ENCODE assay signal across 12 cellular contexts in genomic region chr4:126582737-126583136, GRCh38.
A peak's percentile ranks its signal among the peaks of the same experiment; 100 is the strongest.
DNase-seq lines count a peak whose midpoint lies in the region; ATAC-seq and TF ChIP-seq lines count a peak whose summit lies in the region.
"Had no signal": no experiment of that assay in that cellular context is flagged by ENCODE, and none has a peak within 500 bp of the region (broad histone marks: within the 10 kb centered on the region; RNA-seq: fewer than 3 reads in every experiment).

No MANE protein-coding gene starts in this region.

- DNase-seq in GM12865 (ENCODE audit: low read depth) = peak; percentile 2
- DNase-seq in brain microvascular endothelial cell = no peak
- peak in 1 of 2 donors; percentile 24 for DNase-seq in left lung
- DNase-seq in NOMO-1 treated with DMSO at 0.1 percent for 48 hours (lab: John Stamatoyannopoulos, UW; ENCODE audit: unreplicated experiment) = no peak
- DNase-seq in globus pallidus (ENCODE audit: low spot score) = no peak
- DNase-seq: activated CD4-positive, alpha-beta T cell treated with anti-CD3 and anti-CD28 coated beads for 4 hours; NCI-H1092 treated with DMSO at 0.1 percent for 48 hours had no signal

- ATAC-seq in left lung = peak; percentile 30
- ATAC-seq in GM18520 (IDR thresholded peaks at IDR 0.05; ENCODE audit: unreplicated experiment) = no peak

- H3K27me3 ChIP-seq in brain microvascular endothelial cell (replicated peaks) (no peaks in the 10 kb centered on the region), left lung (no peaks in the 10 kb centered on the region)
- H3K27me3 ChIP-seq: right atrium auricular region, SJSA1 had no signal

- intact Hi-C loops in left lung (cut with DNase I) = no loop called here

- in situ Hi-C loops in brain microvascular endothelial cell (cut with HindIII; ENCODE audit: low pct_ligation_motif_present, low sequenced_read_pairs) = no loop called here

- H3K36me3 ChIP-seq in brain microvascular endothelial cell (replicated peaks) (no peaks in the 10 kb centered on the region), left lung (no peaks in the 10 kb centered on the region)
- H3K36me3 ChIP-seq: right atrium auricular region, SJSA1 had no signal

- no peaks in the 10 kb centered on the region for H3K4me1 ChIP-seq in left lung
- H3K4me1 ChIP-seq: right atrium auricular region, SJSA1 had no signal

- peaks cover 0 to 11% of the 10 kb centered on the region in 2 donors for H3K9me3 ChIP-seq in left lung
- H3K9me3 ChIP-seq: SJSA1 had no signal

- H3K4me3 ChIP-seq in GM12865 (ENCODE audit: low read depth, low read length) (no peak overlapping the region), brain microvascular endothelial cell (ENCODE audit: low read depth, low read length) (no peak overlapping the region), left lung (no peak overlapping the region)
- H3K4me3 ChIP-seq: right atrium auricular region, SJSA1 had no signal

- no peak for TF ChIP-seq CTCF in GM12865 (IDR thresholded peaks at IDR 0.05; ENCODE audit: insufficient read depth, low read depth, low read length, missing control alignments)
- TF ChIP-seq CTCF in LNCAP (IDR thresholded peaks at IDR 0.05) = peak; percentile 50; the same call in 1 of the 2 replicates
- TF ChIP-seq CTCF in brain microvascular endothelial cell (IDR thresholded peaks at IDR 0.05; ENCODE audit: low read depth, low read length, missing control alignments) = peak; percentile 36
- no peak for TF ChIP-seq CTCF in left lung (IDR thresholded peaks at IDR 0.05)

- H3K27ac ChIP-seq in brain microvascular endothelial cell = no peak overlapping the region
- no peak overlapping the region for H3K27ac ChIP-seq in left lung
- H3K27ac ChIP-seq: epithelial cell of prostate, right atrium auricular region, SJSA1 had no signal

Comparison
In these comparisons a context has a peak if more than half of its experiments do, and no peak if none do; other contexts are left out.
1. CTCF ChIP-seq: peak in LNCAP (single experiment) and brain microvascular endothelial cell (single experiment); none in GM12865 (single experiment) and left lung (0 of 2).